In the genomic region with DNA sequence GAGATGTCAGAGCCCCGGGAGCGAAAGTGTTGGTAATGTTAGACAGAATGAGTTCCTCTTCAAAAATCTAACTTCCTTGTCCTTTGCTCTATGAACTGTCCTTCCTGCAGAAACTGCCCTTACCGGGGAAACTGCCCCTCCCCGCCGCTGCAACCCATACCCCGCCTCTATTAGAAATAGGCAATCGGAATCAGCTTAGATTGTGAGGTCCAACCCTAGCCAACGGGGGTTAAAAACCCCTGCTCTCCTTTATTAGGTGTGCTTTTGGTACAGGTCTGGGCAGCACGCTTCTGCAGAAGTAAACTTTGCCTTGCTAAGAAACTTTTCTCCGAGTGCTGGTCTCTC, we compare ENCODE assay signal across 6 cellular contexts. TPM values are rescaled to one million over a fixed set of nuclear protein-coding genes. Genes with fewer than 3 reads are reported as not detected.
DNase-seq lines count a peak whose midpoint lies in the region; FAIRE-seq and TF ChIP-seq lines count a peak whose summit lies in the region.

No MANE protein-coding gene starts in this region.

- H3K4me1 ChIP-seq in liver (ENCODE audit: control insufficient read depth in 4 of 4, insufficient read depth in 4 of 4, low read length in 3 of 4): peaks cover 0 to 13% (median 7%) of the 10 kb centered on the region in 4 donors

- TF ChIP-seq CTCF in WI38 (IDR thresholded peaks at IDR 0.05; ENCODE audit: low read depth, low read length) (no peak), liver (IDR thresholded peaks at IDR 0.05; ENCODE audit: low read depth, low read length, missing input control) (no peak)

- WGBS in liver: 4% methylated on average over 10 of the region's 10 CpGs

- H3K9ac ChIP-seq in liver (ENCODE audit: low read depth in 1 of 2, low read length in 2 of 2): peak overlapping the region; percentile 17 to 65

- peak overlapping the region; percentile 73 to 80 for H3K27ac ChIP-seq in liver (ENCODE audit: low read depth in 1 of 2, low read length in 2 of 2)

- DNase-seq in NCI-H2227 treated with DMSO at 0.1 percent for 48 hours (lab: John Stamatoyannopoulos, UW): peak; percentile 73
- no peak for DNase-seq in NCI-H2227 (lab: John Stamatoyannopoulos, UW; ENCODE audit: unreplicated experiment)
- no peak for DNase-seq in H54 (ENCODE audit: insufficient read length, low spot score)
- no peak for DNase-seq in stimulated activated CD4-positive, alpha-beta T cell treated with anti-CD3 and anti-CD28 coated beads, Interleukin-2, amount 100 ng/mL, for 24 hours

- no peak for TF ChIP-seq RAD21 in liver (IDR thresholded peaks at IDR 0.05)

- no peaks in the 10 kb centered on the region for H3K27me3 ChIP-seq in liver (ENCODE audit: control insufficient read depth in 4 of 4, insufficient read depth in 4 of 4, low read length in 3 of 4)

- peaks cover 2 to 19% (median 8%) of the 10 kb centered on the region in 4 donors for H3K36me3 ChIP-seq in liver (ENCODE audit: control insufficient read depth in 4 of 4, insufficient read depth in 3 of 4, low read depth in 1 of 4, low read length in 3 of 4)

- FAIRE-seq in H54 (lab: Jason Lieb, UNC): no peak

- no peak for TF ChIP-seq POLR2A in H54 (IDR thresholded peaks at IDR 0.05; ENCODE audit: low read depth, low read length)

- no peaks in the 10 kb centered on the region for H3K9me3 ChIP-seq in liver (ENCODE audit: control insufficient read depth in 4 of 4, low read length in 3 of 4)

- H3K4me3 ChIP-seq in WI38 (ENCODE audit: low read depth, low read length) (peak overlapping the region; percentile 65), liver (ENCODE audit: low read depth in 1 of 3, low read length in 3 of 3) (peak overlapping the region; percentile 41 to 55 (median 52))

TF ChIP-seq in liver, 16 proteins besides CTCF, POLR2A, EP300 and RAD21:
- TF ChIP-seq FOXA1 (IDR thresholded peaks at IDR 0.05) (no peak), YY1 (IDR thresholded peaks at IDR 0.05) (no peak), ATF3 (IDR thresholded peaks at IDR 0.05) (no peak), TAF1 (conservative IDR thresholded peaks at IDR 0.05) (peak; percentile 53), HNF4A (conservative IDR thresholded peaks at IDR 0.05) (peak in 1 of 2 donors; percentile 42), RXRA (IDR thresholded peaks at IDR 0.05) (no peak), HNF4G (IDR thresholded peaks at IDR 0.05) (no peak), REST (IDR thresholded peaks at IDR 0.05) (no peak), ZBTB33 (IDR thresholded peaks at IDR 0.05) (no peak), FOXA2 (IDR thresholded peaks at IDR 0.05) (no peak)
- TF ChIP-seq, protein P1, sequence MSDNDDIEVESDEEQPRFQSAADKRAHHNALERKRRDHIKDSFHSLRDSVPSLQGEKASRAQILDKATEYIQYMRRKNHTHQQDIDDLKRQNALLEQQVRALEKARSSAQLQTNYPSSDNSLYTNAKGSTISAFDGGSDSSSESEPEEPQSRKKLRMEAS (IDR thresholded peaks at IDR 0.05): no peak

RNA-seq across cellular contexts. Expression of gene CAPNS1, which starts 11.5 kb away (rescaled TPM):
- 100 to 1,000 TPM in 1 of 2 donors, 10 to 100 TPM in 1; 79.5 to 119 TPM for total RNA-seq in liver
- polyA plus RNA-seq in liver: 100 to 1,000 TPM in 1 of 2 donors, 10 to 100 TPM in 1; 87.2 to 280 TPM

RNA-seq across cellular contexts. Expression of gene TBCB, which starts 13.1 kb away (rescaled TPM):
- total RNA-seq in liver: 10 to 100 TPM; 29.8 to 43.2 TPM
- 10 to 100 TPM; 36.4 to 61.3 TPM for polyA plus RNA-seq in liver

RNA-seq across cellular contexts. Expression of gene POLR2I, which starts 13.7 kb away (rescaled TPM):
- 10 to 100 TPM; 11.4 to 82.1 TPM for total RNA-seq in liver
- polyA plus RNA-seq in liver: 100 to 1,000 TPM in 1 of 2 donors, 10 to 100 TPM in 1; 40.2 to 110 TPM

RNA-seq across cellular contexts. Expression of gene OVOL3, which starts 17.4 kb away (rescaled TPM):
- not detected for total RNA-seq in liver
- polyA plus RNA-seq in liver: not detected

RNA-seq across cellular contexts. Expression of gene COX7A1, which starts 23.9 kb away (rescaled TPM):
- total RNA-seq in liver: under 1 TPM; 0.17 to 0.33 TPM
- polyA plus RNA-seq in liver: 10 to 100 TPM in 1 of 2 donors, 1 to 10 TPM in 1; 2.3 to 11.4 TPM
